ENCODE assay signal across 1 cellular context in genomic region chrX:135099493-135099783, GRCh38.
TF ChIP-seq lines count a peak whose summit lies in the region.

No MANE protein-coding gene starts in this region.

TF ChIP-seq in HepG2, 621 proteins besides CTCF, POLR2A, EP300 and RAD21:
- TF ChIP-seq REL (CRISPR knock-in tag; conservative IDR thresholded peaks at IDR 0.05) (no peak), TSC22D2 (CRISPR knock-in tag; IDR thresholded peaks at IDR 0.05; ENCODE audit: borderline replicate concordance) (no peak), NKX3-1 (CRISPR knock-in tag; IDR thresholded peaks at IDR 0.05) (no peak), LBX2 (CRISPR knock-in tag; IDR thresholded peaks at IDR 0.05; ENCODE audit: borderline replicate concordance) (no peak), NFIB (CRISPR knock-in tag; IDR thresholded peaks at IDR 0.05; ENCODE audit: borderline replicate concordance) (no peak), ZNF605 (CRISPR knock-in tag; IDR thresholded peaks at IDR 0.05) (no peak), ZNF180 (CRISPR knock-in tag; IDR thresholded peaks at IDR 0.05; ENCODE audit: borderline replicate concordance, low read depth) (no peak), FOSL2 (CRISPR knock-in tag; IDR thresholded peaks at IDR 0.05) (no peak), ZNF563 (CRISPR knock-in tag; IDR thresholded peaks at IDR 0.05) (no peak), HINFP (CRISPR knock-in tag; IDR thresholded peaks at IDR 0.05; ENCODE audit: low read depth) (no peak), RBM39 (IDR thresholded peaks at IDR 0.05; ENCODE audit: low read depth, low read length, poor library complexity, severe bottlenecking) (no peak), ZBTB43 (CRISPR knock-in tag; conservative IDR thresholded peaks at IDR 0.05) (no peak), ZNF704 (CRISPR knock-in tag; IDR thresholded peaks at IDR 0.05; ENCODE audit: borderline replicate concordance) (no peak), KMT2B (CRISPR knock-in tag; IDR thresholded peaks at IDR 0.05) (no peak), CBX1 (IDR thresholded peaks at IDR 0.05; ENCODE audit: low read depth) (no peak), ZNF749 (CRISPR knock-in tag; IDR thresholded peaks at IDR 0.05; ENCODE audit: borderline replicate concordance) (no peak), ZNF512B (CRISPR knock-in tag; IDR thresholded peaks at IDR 0.05; ENCODE audit: borderline replicate concordance) (no peak), TBL1XR1 (IDR thresholded peaks at IDR 0.05; ENCODE audit: borderline replicate concordance, low read length, partially characterized antibody) (no peak), ETV5 (CRISPR knock-in tag; IDR thresholded peaks at IDR 0.05; ENCODE audit: borderline replicate concordance) (no peak), ZNF660 (CRISPR knock-in tag; IDR thresholded peaks at IDR 0.05; ENCODE audit: borderline replicate concordance, low read depth) (no peak)
